Comparison of ENCODE assay signal across 9 cellular contexts in the genomic region with DNA sequence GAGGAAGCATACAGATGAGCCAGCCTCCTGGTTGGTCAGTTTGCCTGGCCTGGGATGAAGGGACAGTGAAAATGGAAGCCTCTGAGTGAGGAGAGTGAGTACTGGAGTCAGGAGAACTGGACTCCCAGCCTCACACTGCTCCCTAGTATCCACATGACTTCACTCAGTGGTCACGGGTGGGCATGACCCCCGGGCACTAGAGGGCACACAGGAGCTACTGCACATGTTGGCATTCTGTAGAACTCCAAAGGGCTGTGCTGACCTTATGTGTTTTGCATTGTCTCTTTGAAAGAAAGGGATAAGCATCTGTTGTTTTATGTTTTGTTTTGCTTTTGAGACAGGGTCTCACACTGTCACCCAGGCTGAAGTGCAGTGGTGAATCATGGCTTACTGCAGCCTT. TPM values are rescaled to one million over a fixed set of nuclear protein-coding genes. Genes with fewer than 3 reads are reported as not detected.
A peak's percentile ranks its signal among the peaks of the same experiment; 100 is the strongest.
DNase-seq lines count a peak whose midpoint lies in the region; ATAC-seq, FAIRE-seq and TF ChIP-seq lines count a peak whose summit lies in the region.
"Had no signal": no experiment of that assay in that cellular context is flagged by ENCODE, and none has a peak within 500 bp of the region (broad histone marks: within the 10 kb centered on the region; RNA-seq: fewer than 3 reads in every experiment).

No MANE protein-coding gene starts in this region.

- H3K9me3 ChIP-seq in A549 (no peaks in the 10 kb centered on the region), HEK293 (ENCODE audit: control insufficient read depth, insufficient read depth, low read depth, low read length) (no peaks in the 10 kb centered on the region), right cardiac atrium (ENCODE audit: control insufficient read depth, low read length) (no peaks in the 10 kb centered on the region)

- no peak overlapping the region for H3K4me3 ChIP-seq in A549
- H3K4me3 ChIP-seq in HEK293 (ENCODE audit: low read depth, low read length), result no peak overlapping the region
- no peak overlapping the region for H3K4me3 ChIP-seq in right cardiac atrium (ENCODE audit: low read length)

- TF ChIP-seq POLR2A in A549 (IDR thresholded peaks at IDR 0.05; ENCODE audit: low read length), result no peak

- peaks cover 75% of the 10 kb centered on the region for H3K36me3 Mint-ChIP-seq in activated CD4-positive, alpha-beta memory T cell treated with anti-CD3 and anti-CD28 coated beads, Interleukin-2, amount 10 ng/mL, durations not matched to agents 7 days and 5 days (ENCODE audit: low read depth)

- DNase-seq in A549 (ENCODE audit: low read depth in 1 of 2, low spot score in 1 of 2), result peak in 1 of 2 experiments; percentile 29
- peak; percentile 45 for DNase-seq in activated CD4-positive, alpha-beta memory T cell treated with anti-CD3 and anti-CD28 coated beads, Interleukin-2, amount 10 ng/mL, durations not matched to agents 7 days and 5 days
- peak in 2 of 3 donors; percentile 64 to 72 for DNase-seq in right cardiac atrium
- no peak for DNase-seq in NCI-H146 (lab: John Stamatoyannopoulos, UW)
- no peak for DNase-seq in hepatic stellate cell (ENCODE audit: low spot score)
- no peak for DNase-seq in NCI-H748 (lab: John Stamatoyannopoulos, UW; ENCODE audit: unreplicated experiment)
- DNase-seq: NCI-H510A treated with DMSO at 0.1 percent for 48 hours had no signal

- TF ChIP-seq CTCF in A549 (IDR thresholded peaks at IDR 0.05), result peak; percentile 40
- TF ChIP-seq CTCF in HEK293 (tag by site-specific recombination; IDR thresholded peaks at IDR 0.05), result peak; percentile 62

- intact Hi-C loops in right cardiac atrium (cut with DNase I), result no loop called here

- TF ChIP-seq RAD21 in A549 (conservative IDR thresholded peaks at IDR 0.05 in 1 of 2, IDR thresholded peaks at IDR 0.05 in 1 of 2), result peak; percentile 46 to 49; a peak in 4 of 5 replicates

- H3K4me1 ChIP-seq in A549, result no peaks in the 10 kb centered on the region
- no peaks in the 10 kb centered on the region for H3K4me1 ChIP-seq in HEK293 (ENCODE audit: control insufficient read depth, insufficient read depth, low read length)
- no peaks in the 10 kb centered on the region for H3K4me1 ChIP-seq in right cardiac atrium (ENCODE audit: control insufficient read depth, insufficient read depth, low read length)

- peak overlapping the region; percentile 52 for H3K27ac Mint-ChIP-seq in activated CD4-positive, alpha-beta memory T cell treated with anti-CD3 and anti-CD28 coated beads, Interleukin-2, amount 10 ng/mL, durations not matched to agents 7 days and 5 days

- no peak overlapping the region for H3K4me3 Mint-ChIP-seq in activated CD4-positive, alpha-beta memory T cell treated with anti-CD3 and anti-CD28 coated beads, Interleukin-2, amount 10 ng/mL, durations not matched to agents 7 days and 5 days

- FAIRE-seq in A549 (lab: Jason Lieb, UNC), result no peak

- H3K27me3 Mint-ChIP-seq in activated CD4-positive, alpha-beta memory T cell treated with anti-CD3 and anti-CD28 coated beads, Interleukin-2, amount 10 ng/mL, durations not matched to agents 7 days and 5 days, result no peaks in the 10 kb centered on the region

- H3K27ac ChIP-seq in A549, result no peak overlapping the region
- no peak overlapping the region for H3K27ac ChIP-seq in HEK293 (ENCODE audit: extremely low read depth, low read depth, low read length)
- no peak overlapping the region for H3K27ac ChIP-seq in right cardiac atrium (ENCODE audit: low read length)

- H3K4me2 ChIP-seq in A549, result no peak overlapping the region

- CTCF ChIA-PET in A549 (lab: Yijun Ruan, JAX), result interaction anchor here (0.6 to 1.5 kb wide), 3 partner anchors 32 to 252 kb away, joined by 3 to 8 read pairs (median 4); no protein-coding TSS in a partner anchor
- CTCF ChIA-PET in HEK293 (lab: Yijun Ruan, JAX), result interaction anchor here (1.5 to 2.2 kb wide), 2 partner anchors 150 kb away, joined by 5 to 7 read pairs; no protein-coding TSS in a partner anchor
- CTCF ChIA-PET in activated CD4-positive, alpha-beta memory T cell treated with anti-CD3 and anti-CD28 coated beads, Interleukin-2, amount 10 ng/mL, durations not matched to agents 7 days and 5 days (lab: Charles Lee), result interaction anchor here (1.0 to 1.1 kb wide), 2 partner anchors 9 to 14 kb away, joined by 3 read pairs; no protein-coding TSS in a partner anchor

- POLR2A ChIA-PET in A549 (lab: Yijun Ruan, JAX) (no interaction called here), HEK293 (lab: Yijun Ruan, JAX) (no interaction called here)
- POLR2A ChIA-PET in activated CD4-positive, alpha-beta memory T cell treated with anti-CD3 and anti-CD28 coated beads, Interleukin-2, amount 10 ng/mL, durations not matched to agents 7 days and 5 days (lab: Charles Lee), result no interaction called here

- ATAC-seq in A549 (peak; percentile 89), right cardiac atrium (peak; percentile 26 to 43), GM18502 (IDR thresholded peaks at IDR 0.05; ENCODE audit: poor library complexity, unreplicated experiment) (no peak)

- WGBS in A549 (ENCODE audit: missing lambda C conversion rate), result 72% methylated on average over 2 of the region's 2 CpGs
- WGBS in right cardiac atrium, result 71% methylated on average over 2 of the region's 2 CpGs

- H3K27me3 ChIP-seq in right cardiac atrium (ENCODE audit: control insufficient read depth, insufficient read depth), result no peaks in the 10 kb centered on the region

- peaks cover 46 to 93% of the 10 kb centered on the region in 2 experiments for H3K36me3 ChIP-seq in HEK293 (ENCODE audit: control insufficient read depth in 2 of 2, insufficient read depth in 1 of 2, low read length in 2 of 2)

- no peak for TF ChIP-seq EP300 in A549 (IDR thresholded peaks at IDR 0.05)

- peaks cover 27% of the 10 kb centered on the region for H3K4me1 Mint-ChIP-seq in activated CD4-positive, alpha-beta memory T cell treated with anti-CD3 and anti-CD28 coated beads, Interleukin-2, amount 10 ng/mL, durations not matched to agents 7 days and 5 days

- H3K9me3 Mint-ChIP-seq in activated CD4-positive, alpha-beta memory T cell treated with anti-CD3 and anti-CD28 coated beads, Interleukin-2, amount 10 ng/mL, durations not matched to agents 7 days and 5 days, result no peaks in the 10 kb centered on the region

TF ChIP-seq in HEK293, 187 proteins besides CTCF, POLR2A, EP300 and RAD21 (continues in another document):
- TF ChIP-seq ZNF202 (tag by site-specific recombination; IDR thresholded peaks at IDR 0.05; ENCODE audit: borderline replicate concordance) (no peak), SCRT1 (tag by site-specific recombination; IDR thresholded peaks at IDR 0.05; ENCODE audit: borderline replicate concordance) (no peak), ZNF473 (tag by site-specific recombination; IDR thresholded peaks at IDR 0.05) (no peak), GFI1B (tag by site-specific recombination; IDR thresholded peaks at IDR 0.05) (no peak), ZNF140 (tag by site-specific recombination; IDR thresholded peaks at IDR 0.05) (no peak), ZNF335 (tag by site-specific recombination; conservative IDR thresholded peaks at IDR 0.05) (no peak), ZNF701 (tag by site-specific recombination; IDR thresholded peaks at IDR 0.05) (no peak), GLI2 (tag by site-specific recombination; IDR thresholded peaks at IDR 0.05; ENCODE audit: borderline replicate concordance, low read depth) (no peak), ZNF433 (tag by site-specific recombination; IDR thresholded peaks at IDR 0.05; ENCODE audit: low read depth) (no peak), ZNF214 (tag by site-specific recombination; IDR thresholded peaks at IDR 0.05; ENCODE audit: borderline replicate concordance) (no peak), KLF8 (tag by site-specific recombination; IDR thresholded peaks at IDR 0.05) (no peak)
- TF ChIP-seq, protein P1, sequence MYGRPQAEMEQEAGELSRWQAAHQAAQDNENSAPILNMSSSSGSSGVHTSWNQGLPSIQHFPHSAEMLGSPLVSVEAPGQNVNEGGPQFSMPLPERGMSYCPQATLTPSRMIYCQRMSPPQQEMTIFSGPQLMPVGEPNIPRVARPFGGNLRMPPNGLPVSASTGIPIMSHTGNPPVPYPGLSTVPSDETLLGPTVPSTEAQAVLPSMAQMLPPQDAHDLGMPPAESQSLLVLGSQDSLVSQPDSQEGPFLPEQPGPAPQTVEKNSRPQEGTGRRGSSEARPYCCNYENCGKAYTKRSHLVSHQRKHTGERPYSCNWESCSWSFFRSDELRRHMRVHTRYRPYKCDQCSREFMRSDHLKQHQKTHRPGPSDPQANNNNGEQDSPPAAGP (tag by site-specific recombination; IDR thresholded peaks at IDR 0.05), result no peak

RNA-seq across cellular contexts. Expression of gene NCAPH, which starts 23.7 kb away (rescaled TPM):
- polyA plus RNA-seq in A549 (2011; rRNA removed) (41.5 and 53.3 TPM in 2 replicates), A549 (2017; fragmentation: RNase III; extraction: RNeasy Plus Mini Kit Qiagen cat#74134 plus additional on column Dnase treatment) (43.0 to 47.1 TPM (median 45.4 TPM) in 3 replicates), right cardiac atrium (0.18 TPM)
- polyA plus RNA-seq in A549 (2012; cell fraction: cytosol; rRNA removed), result 50.1 and 50.3 TPM in 2 replicates
- 48.9 and 62.9 TPM in 2 replicates for polyA plus RNA-seq in A549 (2012; cell fraction: nucleus; rRNA removed)
- polyA minus RNA-seq in A549 (2011; rRNA and poly(A)+ RNA removed), result 38.6 and 44.3 TPM in 2 replicates
- 10 to 100 TPM; 79.6 to 89.4 TPM for total RNA-seq in activated CD4-positive, alpha-beta memory T cell treated with anti-CD3 and anti-CD28 coated beads, Interleukin-2, amount 10 ng/mL, durations not matched to agents 7 days and 5 days
- 1 to 10 TPM in 2 of 4 donors, under 1 TPM in 2; 0.36 to 1.1 (median 0.85) TPM for total RNA-seq in right cardiac atrium

RNA-seq across cellular contexts. Expression of gene ITPRIPL1, which starts 34.2 kb away (rescaled TPM):
- not detected in 2 replicates for polyA plus RNA-seq in A549 (2011; rRNA removed)
- polyA plus RNA-seq in A549 (2012; cell fraction: cytosol; rRNA removed), result not detected in 2 replicates
- not detected in 2 replicates for polyA plus RNA-seq in A549 (2012; cell fraction: nucleus; rRNA removed)
- polyA plus RNA-seq in A549 (2017; fragmentation: RNase III; extraction: RNeasy Plus Mini Kit Qiagen cat#74134 plus additional on column Dnase treatment), result not detected in 3 replicates
- not detected in 2 replicates for polyA minus RNA-seq in A549 (2011; rRNA and poly(A)+ RNA removed)
- 10 to 100 TPM; 43.7 to 46.3 TPM for total RNA-seq in activated CD4-positive, alpha-beta memory T cell treated with anti-CD3 and anti-CD28 coated beads, Interleukin-2, amount 10 ng/mL, durations not matched to agents 7 days and 5 days
- total RNA-seq in right cardiac atrium, result 1 to 10 TPM in 1 of 4 donors, under 1 TPM in 3; 0.67 to 1.5 (median 0.75) TPM
- 0.50 TPM for polyA plus RNA-seq in right cardiac atrium

RNA-seq across cellular contexts. Expression of gene SNRNP200, which starts 54.0 kb away (rescaled TPM):
- 202 and 315 TPM in 2 replicates for polyA plus RNA-seq in A549 (2011; rRNA removed)
- 194 and 218 TPM in 2 replicates for polyA plus RNA-seq in A549 (2012; cell fraction: cytosol; rRNA removed)
- polyA plus RNA-seq in A549 (2012; cell fraction: nucleus; rRNA removed), result 571 and 581 TPM in 2 replicates
- polyA plus RNA-seq in A549 (2017; fragmentation: RNase III; extraction: RNeasy Plus Mini Kit Qiagen cat#74134 plus additional on column Dnase treatment), result 118 to 128 TPM (median 124 TPM) in 3 replicates
- polyA minus RNA-seq in A549 (2011; rRNA and poly(A)+ RNA removed), result 553 and 613 TPM in 2 replicates
- total RNA-seq in activated CD4-positive, alpha-beta memory T cell treated with anti-CD3 and anti-CD28 coated beads, Interleukin-2, amount 10 ng/mL, durations not matched to agents 7 days and 5 days, result 100 to 1,000 TPM; 149 to 156 TPM
- total RNA-seq in right cardiac atrium, result 10 to 100 TPM; 57.8 to 63.8 (median 60.4) TPM
- 41.1 TPM for polyA plus RNA-seq in right cardiac atrium

Comparison
In these comparisons a context has a peak if more than half of its experiments do, and no peak if none do; other contexts are left out.
1. DNase-seq: peak in activated CD4-positive, alpha-beta memory T cell treated with anti-CD3 and anti-CD28 coated beads, Interleukin-2, amount 10 ng/mL, durations not matched to agents 7 days and 5 days (single experiment) and right cardiac atrium (2 of 3); none in NCI-H146 (single experiment), hepatic stellate cell (single experiment) and NCI-H748 (single experiment).
2. RNA of gene NCAPH, which starts 23.7 kb away (total RNA-seq): 79.6 to 89.4 TPM in activated CD4-positive, alpha-beta memory T cell treated with anti-CD3 and anti-CD28 coated beads, Interleukin-2, amount 10 ng/mL, durations not matched to agents 7 days and 5 days; 0.36 to 1.1 TPM in right cardiac atrium; every median in the first group is over 10 times any median in the second.
3. RNA of gene ITPRIPL1, which starts 34.2 kb away (total RNA-seq): 43.7 to 46.3 TPM in activated CD4-positive, alpha-beta memory T cell treated with anti-CD3 and anti-CD28 coated beads, Interleukin-2, amount 10 ng/mL, durations not matched to agents 7 days and 5 days; 0.67 to 1.5 TPM in right cardiac atrium; every median in the first group is over 10 times any median in the second.
4. Of the 5 proteins assayed by ChIP-seq in both HEK293 and A549: peak only in HEK293: none; only in A549: none; in both: CTCF; in neither: 4.